Comparison of ENCODE assay signal across 1 cellular context in the genomic region with DNA sequence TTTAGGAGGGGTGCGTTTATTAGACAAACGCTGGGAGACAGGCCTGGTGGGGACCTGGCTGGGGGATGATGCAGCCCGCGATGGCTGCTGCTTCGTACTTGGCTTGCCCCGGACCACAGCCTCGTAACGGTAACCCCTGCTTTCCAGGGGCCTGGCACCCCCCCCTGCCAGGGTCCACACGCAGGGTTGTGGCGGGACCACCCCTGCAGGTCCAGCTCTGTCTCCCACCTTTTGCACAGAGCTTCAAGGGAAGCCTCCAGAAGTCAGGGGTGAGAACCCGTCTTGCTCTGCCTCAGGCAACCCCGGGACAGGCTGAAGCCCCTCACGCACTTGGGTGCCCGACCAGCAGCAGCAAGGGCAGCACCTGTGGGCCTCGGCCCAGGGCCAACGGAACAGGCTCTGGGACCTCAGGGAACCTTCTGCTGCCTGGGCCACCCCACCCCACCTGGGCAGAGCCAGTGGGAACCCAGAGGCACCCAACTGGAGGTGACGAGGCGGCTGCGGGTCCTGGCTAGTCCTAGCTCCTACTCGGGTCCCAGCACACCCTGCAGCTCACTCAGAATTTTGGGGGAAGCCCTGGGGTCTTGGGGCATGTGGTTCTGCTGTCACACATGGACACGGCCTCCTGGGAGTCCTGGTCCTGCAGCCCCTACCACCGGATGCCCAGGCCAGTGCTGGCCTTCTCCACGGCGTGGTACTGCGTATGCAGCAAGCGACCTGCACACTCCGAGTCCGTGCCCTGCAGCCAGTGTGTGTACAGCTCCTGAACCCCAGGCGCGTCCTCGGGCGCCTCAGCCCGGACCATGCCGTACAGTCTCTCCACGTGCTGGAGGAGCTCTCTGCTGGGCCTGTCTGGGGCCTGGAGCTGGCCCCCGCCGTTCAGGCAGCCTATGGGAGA.
A peak's percentile ranks its signal among the peaks of the same experiment; 100 is the strongest.
TF ChIP-seq lines count a peak whose summit lies in the region.

No MANE protein-coding gene starts in this region.

TF ChIP-seq in K562, 482 proteins besides CTCF, POLR2A, EP300 and RAD21:
- TF ChIP-seq HNRNPUL1 (IDR thresholded peaks at IDR 0.05; ENCODE audit: low read length) = peak; percentile 73; the same call in 1 of the 2 replicates
- TF ChIP-seq ZNF583 (CRISPR knock-in tag; IDR thresholded peaks at IDR 0.05) = no peak
- TF ChIP-seq PHF20 (IDR thresholded peaks at IDR 0.05; ENCODE audit: partially characterized antibody) = no peak
- TF ChIP-seq SNRNP70 (optimal IDR thresholded peaks at IDR 0.05; ENCODE audit: low read depth, low read length) = peak; percentile 2
- TF ChIP-seq RBM22 (IDR thresholded peaks at IDR 0.05; ENCODE audit: low read depth, low read length, poor library complexity, severe bottlenecking) = peak; percentile 57
- no peak for TF ChIP-seq SRSF7 (optimal IDR thresholded peaks at IDR 0.05; ENCODE audit: low read depth, low read length)
- TF ChIP-seq PRPF4 (IDR thresholded peaks at IDR 0.05; ENCODE audit: insufficient read depth, low read depth, low read length, poor library complexity, severe bottlenecking) = peak; percentile 32
- TF ChIP-seq SUPT5H (IDR thresholded peaks at IDR 0.05) = peak; percentile 47; the same call in 1 of the 2 replicates
- 0 out of 2 replicates have a peak, but pooled peaks have one; percentile 3 for TF ChIP-seq SRSF1 (IDR thresholded peaks at IDR 0.05; ENCODE audit: low read depth, low read length)
- TF ChIP-seq RBFOX2 (IDR thresholded peaks at IDR 0.05; ENCODE audit: low read depth, low read length) = peak; percentile 41
- TF ChIP-seq FIP1L1 (IDR thresholded peaks at IDR 0.05; ENCODE audit: low read depth, low read length, poor library complexity, severe bottlenecking) = peak; percentile 64
- no peak for TF ChIP-seq YY1 (IDR thresholded peaks at IDR 0.05; ENCODE audit: borderline replicate concordance in 1 of 3, control insufficient read depth in 1 of 3, extremely low read depth in 1 of 3, insufficient read depth in 3 of 3, insufficient read length in 1 of 3, insufficient replicate concordance in 2 of 3, low read depth in 1 of 3, low read length in 2 of 3)
- peak; percentile 80 for TF ChIP-seq POLR2G (IDR thresholded peaks at IDR 0.05; ENCODE audit: low read depth, low read length)
